11 cellular contexts compared by ENCODE assay signal in the genomic region with DNA sequence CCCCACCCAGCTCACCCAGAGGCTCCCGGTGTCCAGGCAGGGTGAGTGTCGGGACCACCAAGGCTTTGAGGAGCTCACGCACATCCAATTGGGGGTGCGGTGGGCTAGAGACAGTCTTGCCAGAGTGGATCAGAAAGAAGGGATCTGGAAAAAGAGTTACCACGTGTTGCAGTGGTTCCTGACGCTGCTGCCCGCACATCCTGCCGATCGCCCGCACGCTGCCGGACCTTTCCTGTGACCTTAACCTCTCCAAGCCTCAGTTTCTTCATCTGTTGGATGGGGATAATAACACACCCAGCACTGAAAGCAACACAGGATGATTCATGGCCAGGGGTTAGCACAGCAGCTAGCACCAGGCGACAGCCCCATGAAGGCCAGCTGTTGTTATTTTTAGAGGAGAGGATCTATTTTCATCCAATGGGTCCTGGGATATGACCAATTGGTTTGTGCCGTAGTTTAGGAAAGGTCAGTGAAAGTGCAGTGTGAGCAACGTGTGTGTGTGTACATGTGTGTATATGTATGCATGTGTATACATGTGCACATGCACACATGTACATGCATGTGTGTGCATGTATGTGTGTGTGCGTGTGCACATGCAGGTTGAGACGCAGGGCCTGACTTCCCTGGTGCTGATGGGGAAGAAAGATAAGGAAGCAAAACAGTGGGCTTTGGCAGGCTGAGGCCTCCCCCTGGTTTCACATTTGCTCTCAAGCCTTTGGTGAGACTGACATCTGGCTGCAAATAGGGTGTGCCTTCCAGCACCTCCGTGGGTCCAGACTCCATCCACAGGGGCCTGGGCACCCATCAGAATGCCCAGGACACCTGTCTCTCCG. TPM values are rescaled to one million over a fixed set of nuclear protein-coding genes. Genes with fewer than 3 reads are reported as not detected.
A peak's percentile ranks its signal among the peaks of the same experiment; 100 is the strongest.
DNase-seq lines count a peak whose midpoint lies in the region; ATAC-seq and TF ChIP-seq lines count a peak whose summit lies in the region.
"Had no signal": no experiment of that assay in that cellular context is flagged by ENCODE, and none has a peak within 500 bp of the region (broad histone marks: within the 10 kb centered on the region; RNA-seq: fewer than 3 reads in every experiment).

No MANE protein-coding gene starts in this region.

- no peaks in the 10 kb centered on the region for H3K9me3 Mint-ChIP-seq in activated CD8-positive, alpha-beta memory T cell treated with anti-CD3 and anti-CD28 coated beads, Interleukin-2, amount 10 ng/mL, durations not matched to agents 7 days and 5 days (ENCODE audit: low read depth)
- H3K9me3 Mint-ChIP-seq in stimulated activated effector memory CD8-positive, alpha-beta T cell treated with anti-CD3 and anti-CD28 coated beads, Interleukin-12 subunit alpha, Interleukin-12 subunit beta, amount 100 ng/mL, for 72 hours: no peaks in the 10 kb centered on the region
- no peaks in the 10 kb centered on the region for H3K9me3 Mint-ChIP-seq in mesothelial cell of epicardium

- no peaks in the 10 kb centered on the region for H3K27me3 Mint-ChIP-seq in activated CD8-positive, alpha-beta memory T cell treated with anti-CD3 and anti-CD28 coated beads, Interleukin-2, amount 10 ng/mL, durations not matched to agents 7 days and 5 days
- H3K27me3 Mint-ChIP-seq in mesothelial cell of epicardium (ENCODE audit: low read depth): peaks cover 18% of the 10 kb centered on the region

- CTCF ChIA-PET in activated CD8-positive, alpha-beta memory T cell treated with anti-CD3 and anti-CD28 coated beads, Interleukin-2, amount 10 ng/mL, durations not matched to agents 7 days and 5 days (lab: Charles Lee): interaction anchor here (0.8 to 3.9 kb wide), 2 partner anchors 25 to 157 kb away, joined by 3 to 21 read pairs; no protein-coding TSS in a partner anchor

- no peaks in the 10 kb centered on the region for H3K27me3 ChIP-seq in NT2/D1 (ENCODE audit: insufficient read depth, insufficient read length)
- H3K27me3 ChIP-seq in colonic mucosa: no peaks in the 10 kb centered on the region

- H3K4me1 Mint-ChIP-seq in activated CD8-positive, alpha-beta memory T cell treated with anti-CD3 and anti-CD28 coated beads, Interleukin-2, amount 10 ng/mL, durations not matched to agents 7 days and 5 days: peaks cover 48% of the 10 kb centered on the region
- peaks cover 66% of the 10 kb centered on the region for H3K4me1 Mint-ChIP-seq in stimulated activated effector memory CD8-positive, alpha-beta T cell treated with anti-CD3 and anti-CD28 coated beads, Interleukin-12 subunit alpha, Interleukin-12 subunit beta, amount 100 ng/mL, for 72 hours
- H3K4me1 Mint-ChIP-seq in mesothelial cell of epicardium: no peaks in the 10 kb centered on the region

- peaks cover 9% of the 10 kb centered on the region for H3K36me3 Mint-ChIP-seq in activated CD8-positive, alpha-beta memory T cell treated with anti-CD3 and anti-CD28 coated beads, Interleukin-2, amount 10 ng/mL, durations not matched to agents 7 days and 5 days
- peaks cover 16% of the 10 kb centered on the region for H3K36me3 Mint-ChIP-seq in stimulated activated effector memory CD8-positive, alpha-beta T cell treated with anti-CD3 and anti-CD28 coated beads, Interleukin-12 subunit alpha, Interleukin-12 subunit beta, amount 100 ng/mL, for 72 hours
- H3K36me3 Mint-ChIP-seq in mesothelial cell of epicardium: no peaks in the 10 kb centered on the region

- intact Hi-C loops in cardiac septum (cut with DNase I) (no loop called here), colonic mucosa (cut with DNase I) (no loop called here)

- H3K9ac ChIP-seq in NT2/D1 (ENCODE audit: insufficient read length, low read depth): peak overlapping the region; percentile 22
- H3K9ac ChIP-seq in colonic mucosa (ENCODE audit: low read depth in 2 of 2, low read length in 2 of 2): no peak overlapping the region

- TF ChIP-seq CTCF in mesothelial cell of epicardium (IDR thresholded peaks at IDR 0.05; ENCODE audit: unreplicated experiment) (no peak), colonic mucosa (IDR thresholded peaks at IDR 0.05) (no peak)

- H3K4me3 ChIP-seq in NT2/D1 (ENCODE audit: insufficient read length, low read depth) (no peak overlapping the region), colonic mucosa (no peak overlapping the region)

- H3K4me1 ChIP-seq in NT2/D1 (ENCODE audit: insufficient read depth, insufficient read length) (peaks cover 6% of the 10 kb centered on the region), colonic mucosa (no peaks in the 10 kb centered on the region)

- H3K27ac Mint-ChIP-seq in activated CD8-positive, alpha-beta memory T cell treated with anti-CD3 and anti-CD28 coated beads, Interleukin-2, amount 10 ng/mL, durations not matched to agents 7 days and 5 days: peak overlapping the region; percentile 73
- H3K27ac Mint-ChIP-seq in stimulated activated effector memory CD8-positive, alpha-beta T cell treated with anti-CD3 and anti-CD28 coated beads, Interleukin-12 subunit alpha, Interleukin-12 subunit beta, amount 100 ng/mL, for 72 hours: peak overlapping the region; percentile 86
- H3K27ac Mint-ChIP-seq in mesothelial cell of epicardium: no peak overlapping the region

- H3K4me3 Mint-ChIP-seq in activated CD8-positive, alpha-beta memory T cell treated with anti-CD3 and anti-CD28 coated beads, Interleukin-2, amount 10 ng/mL, durations not matched to agents 7 days and 5 days: peak overlapping the region; percentile 1
- H3K4me3 Mint-ChIP-seq in stimulated activated effector memory CD8-positive, alpha-beta T cell treated with anti-CD3 and anti-CD28 coated beads, Interleukin-12 subunit alpha, Interleukin-12 subunit beta, amount 100 ng/mL, for 72 hours: peak overlapping the region; percentile 87
- no peak overlapping the region for H3K4me3 Mint-ChIP-seq in mesothelial cell of epicardium

- DNase-seq in activated CD8-positive, alpha-beta memory T cell treated with anti-CD3 and anti-CD28 coated beads, Interleukin-2, amount 10 ng/mL, durations not matched to agents 7 days and 5 days: no peak
- DNase-seq in activated CD8-positive, alpha-beta memory T cell treated with anti-CD3 and anti-CD28 coated beads, Interleukin-2, amount 50 U/mL, for 4 hours: no peak
- DNase-seq in NT2/D1 (ENCODE audit: low read depth, low spot score) (no peak), cardiac septum (ENCODE audit: low spot score) (peak; percentile 57), mesothelial cell of epicardium (ENCODE audit: low spot score in 2 of 2, unreplicated experiment in 2 of 2) (no peak), colonic mucosa (no peak), NCI-H146 (lab: John Stamatoyannopoulos, UW) (no peak)
- DNase-seq in stimulated activated effector memory CD8-positive, alpha-beta T cell treated with anti-CD3 and anti-CD28 coated beads, Interleukin-12 subunit alpha, Interleukin-12 subunit beta, amount 100 ng/mL, for 72 hours (ENCODE audit: low spot score in 2 of 2): no peak
- DNase-seq: activated CD4-positive, CD25-positive, alpha-beta regulatory T cell treated with anti-CD3 and anti-CD28 coated beads, Interleukin-2, amount 50 U/mL, for 72 hours; NCI-H345 had no signal

- H3K9me3 ChIP-seq in NT2/D1 (ENCODE audit: insufficient read depth, low read length) (no peaks in the 10 kb centered on the region), colonic mucosa (no peaks in the 10 kb centered on the region)

- H3K27ac ChIP-seq in colonic mucosa: no peak overlapping the region

- ATAC-seq in activated CD8-positive, alpha-beta memory T cell treated with anti-CD3 and anti-CD28 coated beads, Interleukin-2, amount 10 ng/mL, durations not matched to agents 7 days and 5 days: no peak
- no peak for ATAC-seq in stimulated activated effector memory CD8-positive, alpha-beta T cell treated with anti-CD3 and anti-CD28 coated beads, Interleukin-12 subunit alpha, Interleukin-12 subunit beta, amount 100 ng/mL, for 72 hours

- H3K36me3 ChIP-seq in NT2/D1 (ENCODE audit: insufficient read depth, insufficient read length, low read length) (no peaks in the 10 kb centered on the region), colonic mucosa (no peaks in the 10 kb centered on the region)

RNA-seq across cellular contexts. Expression of a gene that starts 2.6 kb away (rescaled TPM):
- total RNA-seq in activated CD8-positive, alpha-beta memory T cell treated with anti-CD3 and anti-CD28 coated beads, Interleukin-2, amount 10 ng/mL, durations not matched to agents 7 days and 5 days: 10 to 100 TPM; 56.8 to 62.0 TPM
- total RNA-seq in cardiac septum (5.9 TPM), mesothelial cell of epicardium (not detected in 3 replicates), colonic mucosa (1 to 10 TPM; 1.4 to 5.9 TPM)

RNA-seq across cellular contexts. Expression of a gene that starts 35.6 kb away (rescaled TPM):
- under 1 TPM; 0.09 to 0.23 TPM for total RNA-seq in activated CD8-positive, alpha-beta memory T cell treated with anti-CD3 and anti-CD28 coated beads, Interleukin-2, amount 10 ng/mL, durations not matched to agents 7 days and 5 days
- total RNA-seq in cardiac septum (not detected), mesothelial cell of epicardium (not detected in 3 replicates), colonic mucosa (under 1 TPM in 1 of 2 donors, not detected in 1; 0.05 TPM)
- total RNA-seq: G401 had no signal
